Comparison of ENCODE assay signal across 23 cellular contexts in the genomic region with DNA sequence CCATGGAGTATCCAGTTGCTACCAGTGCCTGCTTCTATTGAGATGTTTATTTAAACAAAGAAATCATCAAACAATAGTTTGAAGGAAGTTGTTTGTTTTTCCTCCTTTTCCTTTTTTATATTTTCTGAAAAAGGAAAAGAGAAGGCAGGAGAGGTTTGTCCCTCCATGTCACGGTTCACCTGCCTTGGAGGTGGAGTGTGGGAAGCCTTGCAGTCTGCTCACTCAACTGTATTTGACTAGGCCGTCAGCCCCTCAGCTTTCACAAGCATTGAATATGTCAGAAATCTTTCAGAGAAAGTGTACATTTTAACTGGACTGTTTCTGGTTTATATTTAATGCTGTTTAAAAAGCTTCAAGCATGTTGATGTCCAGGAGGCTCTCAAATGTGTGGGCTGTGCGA.
DNase-seq lines count a peak whose midpoint lies in the region; ATAC-seq and TF ChIP-seq lines count a peak whose summit lies in the region.
"Had no signal": no experiment of that assay in that cellular context is flagged by ENCODE, and none has a peak within 500 bp of the region (broad histone marks: within the 10 kb centered on the region; RNA-seq: fewer than 3 reads in every experiment).

No MANE protein-coding gene starts in this region.

- peak overlapping the region; percentile 39 to 59 (median 53) for H3K27ac ChIP-seq in thyroid gland
- H3K27ac ChIP-seq: BLaER1 treated with 17β-estradiol and CSF1 and Interleukin-3, amounts not matched to agents 10 nM and 100 nM; SJSA1 had no signal

- CTCF ChIA-PET in activated CD8-positive, alpha-beta memory T cell treated with anti-CD3 and anti-CD28 coated beads, Interleukin-2, amount 10 ng/mL, durations not matched to agents 7 days and 5 days (lab: Charles Lee), result no interaction called here

- H3K9me3 ChIP-seq in thyroid gland, result no peaks in the 10 kb centered on the region
- H3K9me3 ChIP-seq: BLaER1 treated with 17β-estradiol and CSF1 and Interleukin-3, amounts not matched to agents 10 nM and 100 nM; SJSA1 had no signal

- TF ChIP-seq CTCF in nephron (IDR thresholded peaks at IDR 0.05; ENCODE audit: unreplicated experiment in 3 of 3) (no peak), thyroid gland (IDR thresholded peaks at IDR 0.05) (no peak)

- no peak overlapping the region for H3K4me3 ChIP-seq in thyroid gland (replicated peaks in 1 of 3)
- H3K4me3 ChIP-seq: BLaER1 treated with 17β-estradiol and CSF1 and Interleukin-3, amounts not matched to agents 10 nM and 100 nM; GM12878; SJSA1 had no signal

- H3K27me3 ChIP-seq in thyroid gland, result no peaks in the 10 kb centered on the region
- H3K27me3 ChIP-seq: BLaER1 treated with 17β-estradiol and CSF1 and Interleukin-3, amounts not matched to agents 10 nM and 100 nM; SJSA1 had no signal

- H3K36me3 Mint-ChIP-seq in nephron (ENCODE audit: low read depth), result no peaks in the 10 kb centered on the region
- H3K36me3 Mint-ChIP-seq in activated CD8-positive, alpha-beta memory T cell treated with anti-CD3 and anti-CD28 coated beads, Interleukin-2, amount 10 ng/mL, durations not matched to agents 7 days and 5 days, result no peaks in the 10 kb centered on the region
- H3K36me3 Mint-ChIP-seq: T-cell had no signal

- no peaks in the 10 kb centered on the region for H3K36me3 ChIP-seq in thyroid gland
- H3K36me3 ChIP-seq: BLaER1 treated with 17β-estradiol and CSF1 and Interleukin-3, amounts not matched to agents 10 nM and 100 nM; SJSA1 had no signal

- no peak overlapping the region for H3K4me3 Mint-ChIP-seq in nephron
- H3K4me3 Mint-ChIP-seq in activated CD8-positive, alpha-beta memory T cell treated with anti-CD3 and anti-CD28 coated beads, Interleukin-2, amount 10 ng/mL, durations not matched to agents 7 days and 5 days, result no peak overlapping the region
- H3K4me3 Mint-ChIP-seq: CD4-positive, alpha-beta T cell; T-cell had no signal

- peak overlapping the region; percentile 34 to 75 (median 58) for H3K27ac Mint-ChIP-seq in nephron
- H3K27ac Mint-ChIP-seq in activated CD8-positive, alpha-beta memory T cell treated with anti-CD3 and anti-CD28 coated beads, Interleukin-2, amount 10 ng/mL, durations not matched to agents 7 days and 5 days, result no peak overlapping the region
- H3K27ac Mint-ChIP-seq: CD4-positive, alpha-beta T cell; T-cell had no signal

- H3K9me3 Mint-ChIP-seq in nephron, result no peaks in the 10 kb centered on the region
- H3K9me3 Mint-ChIP-seq in activated CD8-positive, alpha-beta memory T cell treated with anti-CD3 and anti-CD28 coated beads, Interleukin-2, amount 10 ng/mL, durations not matched to agents 7 days and 5 days (ENCODE audit: low read depth), result no peaks in the 10 kb centered on the region
- H3K9me3 Mint-ChIP-seq: CD4-positive, alpha-beta T cell had no signal

- 23 to 50% methylated on average over 3 of the region's 3 CpGs for WGBS in thyroid gland, 2 donors

- intact Hi-C loops in thyroid gland (cut with DNase I), result no loop called here

- DNase-seq in NCI-H2171 treated with DMSO at 0.1 percent for 48 hours (lab: John Stamatoyannopoulos, UW) (peak; percentile 14), NCI-H2171 (lab: John Stamatoyannopoulos, UW) (no peak), astrocyte of the hippocampus (ENCODE audit: low read depth, low spot score) (peak; percentile 5), thyroid gland (peak; percentile 58 to 70)
- no peak for DNase-seq in activated CD8-positive, alpha-beta memory T cell treated with anti-CD3 and anti-CD28 coated beads, Interleukin-2, amount 10 ng/mL, durations not matched to agents 7 days and 5 days
- DNase-seq: AML-193; CD4-positive, alpha-beta T cell; Karpas-422; NCI-H1092; NCI-H1417 treated with DMSO at 0.1 percent for 48 hours; NCI-H1694 treated with DMSO at 0.1 percent for 48 hours; NCI-H446; NCI-H524 treated with DMSO at 0.1 percent for 48 hours; NCI-H774; Right ventricle myocardium superior; RPMI8226; T-cell had no signal

- TF ChIP-seq POLR2A in thyroid gland (IDR thresholded peaks at IDR 0.05), result no peak

- no peaks in the 10 kb centered on the region for H3K27me3 Mint-ChIP-seq in nephron (ENCODE audit: low read depth)
- no peaks in the 10 kb centered on the region for H3K27me3 Mint-ChIP-seq in activated CD8-positive, alpha-beta memory T cell treated with anti-CD3 and anti-CD28 coated beads, Interleukin-2, amount 10 ng/mL, durations not matched to agents 7 days and 5 days
- H3K27me3 Mint-ChIP-seq: CD4-positive, alpha-beta T cell; T-cell had no signal

- H3K4me1 ChIP-seq in thyroid gland, result peaks cover 14 to 19% of the 10 kb centered on the region in 2 donors
- H3K4me1 ChIP-seq: SJSA1 had no signal

- H3K4me1 Mint-ChIP-seq in nephron, result peaks cover 8% of the 10 kb centered on the region
- no peaks in the 10 kb centered on the region for H3K4me1 Mint-ChIP-seq in activated CD8-positive, alpha-beta memory T cell treated with anti-CD3 and anti-CD28 coated beads, Interleukin-2, amount 10 ng/mL, durations not matched to agents 7 days and 5 days
- H3K4me1 Mint-ChIP-seq: T-cell had no signal

- no peak for ATAC-seq in GM21528 (IDR thresholded peaks at IDR 0.05; ENCODE audit: low FRiP score, unreplicated experiment)
- no peak for ATAC-seq in activated CD8-positive, alpha-beta memory T cell treated with anti-CD3 and anti-CD28 coated beads, Interleukin-2, amount 10 ng/mL, durations not matched to agents 7 days and 5 days
- ATAC-seq: GM12878, HepG2, T-cell had no signal

Comparison
In these comparisons a context has a peak if more than half of its experiments do, and no peak if none do; other contexts are left out.
1. DNase-seq: peak in NCI-H2171 treated with DMSO at 0.1 percent for 48 hours (single experiment), astrocyte of the hippocampus (single experiment) and thyroid gland (2 of 2); none in NCI-H2171 (single experiment) and activated CD8-positive, alpha-beta memory T cell treated with anti-CD3 and anti-CD28 coated beads, Interleukin-2, amount 10 ng/mL, durations not matched to agents 7 days and 5 days (single experiment).